ENCODE assay signal across 20 cellular contexts in the genomic region with DNA sequence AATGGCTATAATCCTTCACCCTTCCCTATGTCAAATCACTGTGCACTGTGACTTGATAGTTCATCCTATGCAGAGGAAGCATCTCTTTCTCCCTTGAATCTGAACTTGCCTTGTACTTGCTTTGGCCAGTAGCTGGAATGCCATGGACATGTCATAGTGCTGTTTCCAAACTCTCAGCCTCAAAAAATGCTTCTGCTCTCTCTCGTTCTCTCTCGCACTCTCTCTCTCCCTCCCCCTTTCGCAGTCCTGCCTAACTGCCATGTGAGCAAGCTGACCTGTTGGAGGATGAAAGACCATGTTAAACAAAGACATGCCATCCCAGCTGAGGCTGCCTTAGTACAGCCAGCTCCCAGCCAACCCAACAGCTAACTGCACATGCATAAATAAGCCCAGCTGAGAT.
DNase-seq lines count a peak whose midpoint lies in the region; ATAC-seq and TF ChIP-seq lines count a peak whose summit lies in the region.
"Had no signal": no experiment of that assay in that cellular context is flagged by ENCODE, and none has a peak within 500 bp of the region (broad histone marks: within the 10 kb centered on the region; RNA-seq: fewer than 3 reads in every experiment).

No MANE protein-coding gene starts in this region.

- peaks cover 7% of the 10 kb centered on the region for H3K4me1 Mint-ChIP-seq in GM23338
- H3K4me1 Mint-ChIP-seq: CD4-positive, alpha-beta memory T cell; IgD-negative memory B cell had no signal

- H3F3A ChIP-seq in GM23338 (replicated peaks; ENCODE audit: low read depth), result no peaks in the 10 kb centered on the region

- no peak overlapping the region for H3K27ac ChIP-seq in GM23338 (ENCODE audit: low read depth)
- H3K27ac ChIP-seq: HL-60, SJCRH30 had no signal

- DNase-seq in GM23338 (ENCODE audit: low spot score), result no peak
- peak; percentile 34 for DNase-seq in adipocyte (ENCODE audit: low read depth)
- peak; percentile 19 for DNase-seq in iPS-NIHi11 (ENCODE audit: low spot score)
- DNase-seq in activated gamma-delta T cell treated with Interleukin-2 at 50 U/mL for 16 hours, result no peak
- DNase-seq in activated CD4-positive, alpha-beta T cell treated with anti-CD3 and anti-CD28 coated beads, Interleukin-2, amount 50 U/mL, for 48 hours, result no peak
- DNase-seq in left cardiac atrium, result no peak
- DNase-seq: CD4-positive, alpha-beta memory T cell; DMS153; EL; H9; Karpas-422; NCI-H1436 treated with DMSO at 0.1 percent for 48 hours; NCI-H2029 treated with DMSO at 0.1 percent for 48 hours; NCI-H2171; NCI-H446 treated with DMSO at 0.1 percent for 48 hours; SJCRH30 had no signal

- peak; percentile 76 for ATAC-seq in GM23338
- ATAC-seq in GM18519 (IDR thresholded peaks at IDR 0.05; ENCODE audit: low FRiP score, unreplicated experiment), result no peak
- ATAC-seq in left cardiac atrium, result no peak
- ATAC-seq: Panc1 had no signal

- no peak overlapping the region for H3K4me3 Mint-ChIP-seq in GM23338
- H3K4me3 Mint-ChIP-seq: CD4-positive, alpha-beta memory T cell; H9; IgD-negative memory B cell had no signal

- no peaks in the 10 kb centered on the region for H3K36me3 ChIP-seq in GM23338 (ENCODE audit: insufficient read depth)
- H3K36me3 ChIP-seq in adipocyte (ENCODE audit: control insufficient read depth, insufficient read depth, low read length, severe bottlenecking), result no peaks in the 10 kb centered on the region
- H3K36me3 ChIP-seq: SJCRH30 had no signal

- H3K27ac Mint-ChIP-seq in GM23338, result peak overlapping the region; percentile 9; the same call in 1 of the 2 replicates
- H3K27ac Mint-ChIP-seq: CD4-positive, alpha-beta memory T cell; H9; IgD-negative memory B cell had no signal

- H3K27me3 ChIP-seq in GM23338 (ENCODE audit: insufficient read depth) (no peaks in the 10 kb centered on the region), adipocyte (replicated peaks; ENCODE audit: control insufficient read depth, insufficient read depth, low read length) (no peaks in the 10 kb centered on the region)
- H3K27me3 ChIP-seq: SJCRH30 had no signal

- H3K79me2 ChIP-seq in GM23338 (replicated peaks; ENCODE audit: insufficient read depth), result no peaks in the 10 kb centered on the region

- peak overlapping the region; percentile 89 for H2AFZ ChIP-seq in GM23338

- TF ChIP-seq CTCF in GM23338 (conservative IDR thresholded peaks at IDR 0.05; ENCODE audit: low read depth in 2 of 2), result no peak

- intact Hi-C loops in left cardiac atrium (cut with DNase I), result no loop called here

- no peak overlapping the region for H3K4me2 ChIP-seq in GM23338

- H3K36me3 Mint-ChIP-seq in GM23338 (ENCODE audit: low read depth), result no peaks in the 10 kb centered on the region
- H3K36me3 Mint-ChIP-seq: CD4-positive, alpha-beta memory T cell; IgD-negative memory B cell had no signal

- H3K4me3 ChIP-seq in GM23338 (no peak overlapping the region), adipocyte (ENCODE audit: low read length) (no peak overlapping the region)
- H3K4me3 ChIP-seq: SJCRH30 had no signal

- H3K9me3 Mint-ChIP-seq in GM23338, result no peaks in the 10 kb centered on the region
- H3K9me3 Mint-ChIP-seq: CD4-positive, alpha-beta memory T cell; H9; IgD-negative memory B cell had no signal

- H4K20me1 ChIP-seq in GM23338 (replicated peaks; ENCODE audit: insufficient read depth), result no peaks in the 10 kb centered on the region

- H3K9ac ChIP-seq in adipocyte (ENCODE audit: low read length), result no peak overlapping the region

- no peaks in the 10 kb centered on the region for H3K9me3 ChIP-seq in adipocyte (ENCODE audit: control insufficient read depth, low read length)
- H3K9me3 ChIP-seq: SJCRH30 had no signal

- H3K27me3 Mint-ChIP-seq in GM23338 (ENCODE audit: insufficient read depth, low read depth, poor library complexity), result peaks cover 2% of the 10 kb centered on the region
- H3K27me3 Mint-ChIP-seq: CD4-positive, alpha-beta memory T cell had no signal

- peaks cover 8% of the 10 kb centered on the region for H3K9me2 ChIP-seq in GM23338 (ENCODE audit: insufficient read depth)

- H3K4me1 ChIP-seq in GM23338 (ENCODE audit: insufficient read depth) (no peaks in the 10 kb centered on the region), adipocyte (ENCODE audit: control insufficient read depth, insufficient read depth, low read length) (peaks cover 8% of the 10 kb centered on the region)

TF ChIP-seq in GM23338, 12 proteins besides CTCF, POLR2A, EP300 and RAD21 (continues in another document):
- no peak for TF ChIP-seq EZH2phosphoT487 (IDR thresholded peaks at IDR 0.05; ENCODE audit: unreplicated experiment)
- no peak for TF ChIP-seq JUNB (IDR thresholded peaks at IDR 0.05; ENCODE audit: unreplicated experiment)
- TF ChIP-seq NANOG (IDR thresholded peaks at IDR 0.05; ENCODE audit: borderline replicate concordance), result no peak
- TF ChIP-seq CREB1 (CRISPR knock-in tag; IDR thresholded peaks at IDR 0.05; ENCODE audit: low read depth), result no peak
- TF ChIP-seq, protein P1, sequence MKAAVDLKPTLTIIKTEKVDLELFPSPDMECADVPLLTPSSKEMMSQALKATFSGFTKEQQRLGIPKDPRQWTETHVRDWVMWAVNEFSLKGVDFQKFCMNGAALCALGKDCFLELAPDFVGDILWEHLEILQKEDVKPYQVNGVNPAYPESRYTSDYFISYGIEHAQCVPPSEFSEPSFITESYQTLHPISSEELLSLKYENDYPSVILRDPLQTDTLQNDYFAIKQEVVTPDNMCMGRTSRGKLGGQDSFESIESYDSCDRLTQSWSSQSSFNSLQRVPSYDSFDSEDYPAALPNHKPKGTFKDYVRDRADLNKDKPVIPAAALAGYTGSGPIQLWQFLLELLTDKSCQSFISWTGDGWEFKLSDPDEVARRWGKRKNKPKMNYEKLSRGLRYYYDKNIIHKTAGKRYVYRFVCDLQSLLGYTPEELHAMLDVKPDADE (IDR thresholded peaks at IDR 0.05), result no peak
- TF ChIP-seq EZH2 (IDR thresholded peaks at IDR 0.05; ENCODE audit: low read depth, unreplicated experiment), result no peak
- TF ChIP-seq, protein P2, sequence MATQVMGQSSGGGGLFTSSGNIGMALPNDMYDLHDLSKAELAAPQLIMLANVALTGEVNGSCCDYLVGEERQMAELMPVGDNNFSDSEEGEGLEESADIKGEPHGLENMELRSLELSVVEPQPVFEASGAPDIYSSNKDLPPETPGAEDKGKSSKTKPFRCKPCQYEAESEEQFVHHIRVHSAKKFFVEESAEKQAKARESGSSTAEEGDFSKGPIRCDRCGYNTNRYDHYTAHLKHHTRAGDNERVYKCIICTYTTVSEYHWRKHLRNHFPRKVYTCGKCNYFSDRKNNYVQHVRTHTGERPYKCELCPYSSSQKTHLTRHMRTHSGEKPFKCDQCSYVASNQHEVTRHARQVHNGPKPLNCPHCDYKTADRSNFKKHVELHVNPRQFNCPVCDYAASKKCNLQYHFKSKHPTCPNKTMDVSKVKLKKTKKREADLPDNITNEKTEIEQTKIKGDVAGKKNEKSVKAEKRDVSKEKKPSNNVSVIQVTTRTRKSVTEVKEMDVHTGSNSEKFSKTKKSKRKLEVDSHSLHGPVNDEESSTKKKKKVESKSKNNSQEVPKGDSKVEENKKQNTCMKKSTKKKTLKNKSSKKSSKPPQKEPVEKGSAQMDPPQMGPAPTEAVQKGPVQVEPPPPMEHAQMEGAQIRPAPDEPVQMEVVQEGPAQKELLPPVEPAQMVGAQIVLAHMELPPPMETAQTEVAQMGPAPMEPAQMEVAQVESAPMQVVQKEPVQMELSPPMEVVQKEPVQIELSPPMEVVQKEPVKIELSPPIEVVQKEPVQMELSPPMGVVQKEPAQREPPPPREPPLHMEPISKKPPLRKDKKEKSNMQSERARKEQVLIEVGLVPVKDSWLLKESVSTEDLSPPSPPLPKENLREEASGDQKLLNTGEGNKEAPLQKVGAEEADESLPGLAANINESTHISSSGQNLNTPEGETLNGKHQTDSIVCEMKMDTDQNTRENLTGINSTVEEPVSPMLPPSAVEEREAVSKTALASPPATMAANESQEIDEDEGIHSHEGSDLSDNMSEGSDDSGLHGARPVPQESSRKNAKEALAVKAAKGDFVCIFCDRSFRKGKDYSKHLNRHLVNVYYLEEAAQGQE (IDR thresholded peaks at IDR 0.05; ENCODE audit: unreplicated experiment), result no peak
- TF ChIP-seq STAT1 (IDR thresholded peaks at IDR 0.05; ENCODE audit: unreplicated experiment), result no peak
- TF ChIP-seq ZNF114 (CRISPR knock-in tag; IDR thresholded peaks at IDR 0.05), result no peak
- no peak for TF ChIP-seq ZNF331 (CRISPR knock-in tag; IDR thresholded peaks at IDR 0.05; ENCODE audit: low read depth)

Comparison
In these comparisons a context has a peak if more than half of its experiments do, and no peak if none do; other contexts are left out.
1. DNase-seq: peak in adipocyte (single experiment) and iPS-NIHi11 (single experiment); none in GM23338 (single experiment), activated gamma-delta T cell treated with Interleukin-2 at 50 U/mL for 16 hours (single experiment), activated CD4-positive, alpha-beta T cell treated with anti-CD3 and anti-CD28 coated beads, Interleukin-2, amount 50 U/mL, for 48 hours (0 of 2) and left cardiac atrium (single experiment).